ENCODE assay signal across 2 cellular contexts in genomic region chr17:76667356-76667755, GRCh38.
A peak's percentile ranks its signal among the peaks of the same experiment; 100 is the strongest.
TF ChIP-seq lines count a peak whose summit lies in the region.

No MANE protein-coding gene starts in this region.

TF ChIP-seq in HEK293T, 16 proteins besides CTCF, POLR2A, EP300 and RAD21:
- TF ChIP-seq CTBP1 (IDR thresholded peaks at IDR 0.05; ENCODE audit: borderline replicate concordance), result no peak
- no peak for TF ChIP-seq NFRKB (IDR thresholded peaks at IDR 0.05)
- TF ChIP-seq LEF1 (IDR thresholded peaks at IDR 0.05; ENCODE audit: borderline replicate concordance), result no peak
- TF ChIP-seq HDGF (IDR thresholded peaks at IDR 0.05; ENCODE audit: borderline replicate concordance), result peak; percentile 24; the same call in 1 of the 2 replicates
- TF ChIP-seq BHLHE40 (IDR thresholded peaks at IDR 0.05; ENCODE audit: borderline replicate concordance), result no peak

TF ChIP-seq in H1, 55 proteins besides CTCF, POLR2A, EP300 and RAD21:
- TF ChIP-seq TEAD4 (IDR thresholded peaks at IDR 0.05; ENCODE audit: low read depth, low read length), result no peak
- no peak for TF ChIP-seq BRCA1 (IDR thresholded peaks at IDR 0.05; ENCODE audit: low read depth, low read length)
- no peak for TF ChIP-seq TBP (IDR thresholded peaks at IDR 0.05; ENCODE audit: low read depth, low read length)
- no peak for TF ChIP-seq SIRT6 (IDR thresholded peaks at IDR 0.05; ENCODE audit: low read length)
- no peak for TF ChIP-seq CTBP2 (IDR thresholded peaks at IDR 0.05; ENCODE audit: borderline replicate concordance, insufficient read depth, insufficient read length, low read length)
- no peak for TF ChIP-seq FOSL1 (IDR thresholded peaks at IDR 0.05; ENCODE audit: insufficient read depth, low read depth, low read length)
- no peak for TF ChIP-seq ATF3 (IDR thresholded peaks at IDR 0.05; ENCODE audit: insufficient read depth, low read depth, low read length)
- TF ChIP-seq E2F6 (IDR thresholded peaks at IDR 0.05), result no peak
